8 cellular contexts compared by ENCODE assay signal in genomic region chr19:46717034-46717715, GRCh38. TPM values are rescaled to one million over a fixed set of nuclear protein-coding genes. Genes with fewer than 3 reads are reported as not detected.
A peak's percentile ranks its signal among the peaks of the same experiment; 100 is the strongest.
DNase-seq lines count a peak whose midpoint lies in the region; ATAC-seq and TF ChIP-seq lines count a peak whose summit lies in the region.

Gene PRKD2 (minus strand): TSS chr19:46717114. CDS start chr19:46716370, 744 bp downstream.

- H3K4me1 ChIP-seq in right atrium auricular region, result peaks cover 0 to 34% of the 10 kb centered on the region in 2 donors

- peak within 1 kb of the TSS; percentile 81 to 87 for H3K4me3 ChIP-seq in right atrium auricular region

- peaks cover 22% of the 10 kb centered on the region for H3K36me3 ChIP-seq in right atrium auricular region

- peak; percentile 39 for ATAC-seq in GM21526 (IDR thresholded peaks at IDR 0.05; ENCODE audit: low FRiP score, unreplicated experiment)

- no peaks in the 10 kb centered on the region for H3K27me3 ChIP-seq in right atrium auricular region

- no peak for TF ChIP-seq CTCF in right atrium auricular region (IDR thresholded peaks at IDR 0.05)

- H3K27ac ChIP-seq in angular gyrus (ENCODE audit: low read depth, low read length) (peak within 1 kb of the TSS; percentile 70), right atrium auricular region (peak within 1 kb of the TSS; percentile 84 to 90)

- no peaks in the 10 kb centered on the region for H3K9me3 ChIP-seq in right atrium auricular region

- DNase-seq in COLO668 (lab: John Stamatoyannopoulos, UW; ENCODE audit: unreplicated experiment) (peak; percentile 82), NCI-H1092 (lab: John Stamatoyannopoulos, UW) (peak; percentile 41), T-helper 22 cell (ENCODE audit: low read depth) (peak; percentile 77), right atrium auricular region (ENCODE audit: low spot score) (peak; percentile 92), pulmonary artery endothelial cell (ENCODE audit: low read depth, low spot score) (no peak), ureter (ENCODE audit: low spot score) (peak; percentile 94)

RNA-seq across cellular contexts. Expression of gene PRKD2, which starts in this region (rescaled TPM):
- total RNA-seq in right atrium auricular region (10 to 100 TPM in 1 of 2 donors, 1 to 10 TPM in 1; 8.6 to 19.2 TPM), pulmonary artery endothelial cell (39.4 and 49.7 TPM in 2 replicates), ureter (57.1 TPM)
